In the genomic region with DNA sequence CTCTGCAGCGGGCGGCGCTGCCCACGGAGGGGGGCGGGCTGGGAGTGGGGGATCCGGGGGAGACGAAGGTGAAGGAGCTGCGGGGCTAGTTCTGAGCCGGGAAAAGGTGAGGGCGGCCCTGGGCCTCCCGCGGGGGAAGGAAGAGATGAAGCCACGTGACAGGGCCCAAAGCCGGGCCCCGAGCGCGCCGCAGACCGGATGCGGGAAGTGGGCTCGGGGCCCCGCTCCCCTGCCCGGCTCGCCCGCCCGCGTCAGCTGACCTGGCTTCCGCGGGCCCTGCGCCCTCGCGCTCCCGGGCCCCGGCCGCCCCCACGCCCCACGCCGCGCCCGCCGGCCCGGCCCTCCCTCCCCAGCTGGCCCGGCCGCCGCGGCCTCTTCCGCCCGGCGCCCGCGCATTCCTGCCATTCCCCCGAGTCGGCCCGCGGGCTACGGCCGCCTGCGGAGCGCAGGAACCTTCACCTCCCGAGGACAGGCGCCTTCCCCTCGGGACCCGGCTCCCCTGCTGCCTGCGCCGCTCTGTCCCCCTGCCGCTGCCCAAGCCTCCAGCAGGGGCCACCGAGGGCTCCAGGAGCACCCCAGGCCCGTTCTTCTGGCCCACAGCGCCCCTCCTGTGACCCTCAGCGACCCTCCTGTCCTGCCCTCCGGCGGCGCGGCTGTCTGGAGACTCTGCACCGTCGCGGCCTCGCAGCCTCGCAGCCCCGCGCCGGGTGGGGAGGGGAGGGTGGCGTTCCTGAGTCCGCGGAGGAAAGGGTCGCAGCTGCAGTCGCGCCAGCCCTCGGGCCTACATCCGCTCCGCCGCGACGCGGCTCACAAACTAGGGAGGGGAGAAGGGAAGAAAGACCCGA, we compare ENCODE assay signal across 9 cellular contexts. TPM values are rescaled to one million over a fixed set of nuclear protein-coding genes. Genes with fewer than 3 reads are reported as not detected.
DNase-seq lines count a peak whose midpoint lies in the region; ATAC-seq, FAIRE-seq and TF ChIP-seq lines count a peak whose summit lies in the region.
"Had no signal": no experiment of that assay in that cellular context is flagged by ENCODE, and none has a peak within 500 bp of the region (broad histone marks: within the 10 kb centered on the region; RNA-seq: fewer than 3 reads in every experiment).

No MANE protein-coding gene starts in this region.

- peak overlapping the region; percentile 7 for H4K5ac ChIP-seq in H1 (ENCODE audit: insufficient read length, low read depth, low read length)

- H2BK12ac ChIP-seq in H1 (ENCODE audit: low read depth, low read length) (0 out of 2 replicates have a peak overlapping the region, but pooled peaks have one; percentile 41), mesenchymal stem cell (ENCODE audit: low read length in 2 of 2) (peak overlapping the region; percentile 92)

- no peak overlapping the region for H3K56ac ChIP-seq in H1 (replicated peaks; ENCODE audit: insufficient read length, low read depth, low read length)

- H3K9me3 ChIP-seq in H1 (ENCODE audit: insufficient read depth in 2 of 2, low read depth in 1 of 2, low read length in 1 of 2) (no peaks in the 10 kb centered on the region), mesenchymal stem cell (ENCODE audit: control insufficient read depth, low read length) (no peaks in the 10 kb centered on the region)

- no peak overlapping the region for H3K14ac ChIP-seq in H1 (ENCODE audit: insufficient read length)
- H3K14ac ChIP-seq in mesenchymal stem cell (ENCODE audit: low read length in 2 of 2): peak overlapping the region; percentile 70 to 94

- no peak overlapping the region for H2AK5ac ChIP-seq in H1 (ENCODE audit: low read depth, low read length)
- H2AK5ac ChIP-seq in mesenchymal stem cell (ENCODE audit: low read length, severe bottlenecking): peak overlapping the region; percentile 70

- no peaks in the 10 kb centered on the region for H3K79me2 ChIP-seq in H1 (ENCODE audit: control insufficient read depth in 1 of 2, insufficient read depth in 2 of 2, low read length in 2 of 2)

- H3K27ac ChIP-seq in H1 (ENCODE audit: low read depth, low read length): no peak overlapping the region; the same call in 1 of the 2 replicates
- H3K27ac ChIP-seq in mesenchymal stem cell (ENCODE audit: low read length, poor library complexity, severe bottlenecking): no peak overlapping the region
- H3K27ac ChIP-seq: C4-2B had no signal

- peak overlapping the region; percentile 81; the same call in 1 of the 2 replicates for H2BK5ac ChIP-seq in H1 (ENCODE audit: low read depth, low read length)
- peak overlapping the region; percentile 1 for H2BK5ac ChIP-seq in mesenchymal stem cell (ENCODE audit: low read depth, low read length, poor library complexity, severe bottlenecking)

- 0% methylated on average over 6 of the region's 96 CpGs; no CpG with 5 or more reads in 1 of the 2 experiments for WGBS in H1 (ENCODE audit: extremely low coverage in 1 of 2, insufficient coverage in 1 of 2, insufficient read length in 1 of 2, insufficient replicate concordance in 2 of 2, low coverage in 1 of 2, low lambda C conversion rate in 2 of 2, missing lambda C conversion rate in 1 of 2), 2 experiments
- WGBS in mesenchymal stem cell: 7% methylated on average over 51 of the region's 96 CpGs

- no peaks in the 10 kb centered on the region for H4K20me1 ChIP-seq in H1 (replicated peaks in 1 of 2; ENCODE audit: control insufficient read depth in 1 of 2, insufficient read depth in 2 of 2, low read length in 2 of 2)

- H3K4me1 ChIP-seq in H1 (replicated peaks in 1 of 4; ENCODE audit: control insufficient read depth in 3 of 4, insufficient read depth in 4 of 4, low read length in 3 of 4) (peaks cover 0 to 8% (median 3%) of the 10 kb centered on the region in 4 experiments; a peak in 4 of 7 replicates), mesenchymal stem cell (ENCODE audit: control insufficient read depth, insufficient read depth, low read depth, low read length) (peaks cover 16% of the 10 kb centered on the region)

- POLR2A ChIA-PET in H1 (lab: Charles Lee; ENCODE audit: partially characterized antibody): interaction anchor here (0.7 to 3.4 kb wide), 9 partner anchors 10 to 165 kb away, joined by 3 to 18 read pairs (median 3); a partner anchor contains a TSS

- H2BK120ac ChIP-seq in H1 (replicated peaks; ENCODE audit: low read depth, low read length): no peak overlapping the region
- peak overlapping the region; percentile 98 for H2BK120ac ChIP-seq in mesenchymal stem cell (ENCODE audit: low read depth, low read length)

- CTCF ChIA-PET in H1 (lab: Charles Lee; ENCODE audit: partially characterized antibody): interaction anchor here (0.9 to 1.3 kb wide), 4 partner anchors 10 to 172 kb away, joined by 3 read pairs; no protein-coding TSS in a partner anchor

- H3K18ac ChIP-seq in H1 (ENCODE audit: extremely low read depth, low read length) (peak overlapping the region; percentile 96), mesenchymal stem cell (ENCODE audit: low read depth in 1 of 2, low read length in 2 of 2) (peak overlapping the region; percentile 93 to 100)

- H3K79me1 ChIP-seq in H1 (ENCODE audit: low read depth, low read length): no peaks in the 10 kb centered on the region
- H3K79me1 ChIP-seq in mesenchymal stem cell (replicated peaks; ENCODE audit: low read length, poor library complexity, severe bottlenecking): no peaks in the 10 kb centered on the region

- DNase-seq in NCI-H1436 (lab: John Stamatoyannopoulos, UW) (peak; percentile 44), NCI-H1436 treated with DMSO at 0.1 percent for 48 hours (lab: John Stamatoyannopoulos, UW) (no peak), NCI-H345 (lab: John Stamatoyannopoulos, UW) (peak; percentile 59), H1 (ENCODE audit: low read depth in 1 of 2, low spot score in 2 of 2) (peak in 1 of 2 experiments; percentile 78), mesenchymal stem cell (peak; percentile 62)
- peak; percentile 87 for DNase-seq in activated CD8-positive, alpha-beta memory T cell treated with anti-CD3 and anti-CD28 coated beads for 24 hours
- peak; percentile 47 for DNase-seq in stimulated activated CD8-positive, alpha-beta memory T cell treated with anti-CD3 and anti-CD28 coated beads, Interleukin-15, amount 100 ng/mL, for 24 hours (ENCODE audit: low read depth)

- peak overlapping the region; percentile 89 for H4K8ac ChIP-seq in H1 (ENCODE audit: extremely low read depth, insufficient read depth, low read length)
- H4K8ac ChIP-seq in mesenchymal stem cell (ENCODE audit: low read length): peak overlapping the region; percentile 100

- peaks cover 7% of the 10 kb centered on the region; the same call in 1 of the 2 replicates for H3K23me2 ChIP-seq in H1 (ENCODE audit: low read depth, low read length)

- H3K4me3 ChIP-seq in H1 (ENCODE audit: extremely low read depth in 1 of 4, insufficient read depth in 2 of 4, low read depth in 3 of 4, low read length in 4 of 4) (peak overlapping the region; percentile 42 to 63 (median 51)), mesenchymal stem cell (ENCODE audit: insufficient read depth in 1 of 2, low read depth in 1 of 2, low read length in 2 of 2) (peak overlapping the region; percentile 55 to 70)

- no peak for TF ChIP-seq EP300 in H1 (IDR thresholded peaks at IDR 0.05; ENCODE audit: borderline replicate concordance in 1 of 2, low read depth in 2 of 2, low read length in 2 of 2)

- FAIRE-seq in H1 (lab: Jason Lieb, UNC): no peak

- H3K36me3 ChIP-seq in H1 (ENCODE audit: control insufficient read depth in 2 of 4, insufficient read depth in 4 of 4, low read length in 3 of 4) (no peaks in the 10 kb centered on the region), mesenchymal stem cell (ENCODE audit: control insufficient read depth in 1 of 2, insufficient read depth in 2 of 2, low read depth in 1 of 2, low read length in 2 of 2) (no peaks in the 10 kb centered on the region)

- H2BK15ac ChIP-seq in H1 (ENCODE audit: low read length): peak overlapping the region; percentile 10; the same call in 1 of the 2 replicates
- peak overlapping the region; percentile 97 for H2BK15ac ChIP-seq in mesenchymal stem cell (ENCODE audit: low read depth, poor library complexity, severe bottlenecking)

- H3K4me2 ChIP-seq in H1 (ENCODE audit: insufficient read depth in 1 of 2, low read depth in 2 of 2, low read length in 2 of 2) (peak overlapping the region; percentile 70 to 88), mesenchymal stem cell (ENCODE audit: low read length, poor library complexity, severe bottlenecking) (peak overlapping the region; percentile 60)

- H3K23ac ChIP-seq in H1 (ENCODE audit: insufficient read length) (no peak overlapping the region), mesenchymal stem cell (ENCODE audit: low read length in 2 of 2) (peak overlapping the region in 1 of 2 experiments; percentile 1)

- TF ChIP-seq POLR2A in H1 (IDR thresholded peaks at IDR 0.05; ENCODE audit: control extremely low read depth in 1 of 2, low read depth in 2 of 2, low read length in 2 of 2): peak; percentile 51 to 71

- ATAC-seq in HG02759 (IDR thresholded peaks at IDR 0.05; ENCODE audit: unreplicated experiment): peak; percentile 79

- H3K27me3 ChIP-seq in H1 (replicated peaks in 1 of 4; ENCODE audit: control insufficient read depth in 3 of 4, extremely low read depth in 1 of 4, insufficient read depth in 3 of 4, low read length in 3 of 4): no peaks in the 10 kb centered on the region; a peak in 5 of 7 replicates
- no peaks in the 10 kb centered on the region for H3K27me3 ChIP-seq in mesenchymal stem cell (ENCODE audit: control insufficient read depth in 1 of 2, insufficient read depth in 1 of 2, low read length in 2 of 2)

- peak overlapping the region; percentile 13 to 67 (median 60); a peak in 6 of 7 replicates for H3K9ac ChIP-seq in H1 (replicated peaks in 1 of 4; ENCODE audit: extremely low read depth in 1 of 4, low read depth in 3 of 4, low read length in 3 of 4)
- peak overlapping the region; percentile 85 for H3K9ac ChIP-seq in mesenchymal stem cell (ENCODE audit: low read length)

- H4K91ac ChIP-seq in H1 (replicated peaks; ENCODE audit: insufficient read length, low read length) (peak overlapping the region; percentile 8), mesenchymal stem cell (ENCODE audit: low read length) (peak overlapping the region; percentile 98)

- no peak overlapping the region for H2BK20ac ChIP-seq in H1 (ENCODE audit: low read length)

- TF ChIP-seq RAD21 in H1 (IDR thresholded peaks at IDR 0.05 in 1 of 2, conservative IDR thresholded peaks at IDR 0.05 in 1 of 2; ENCODE audit: low read depth in 2 of 2, low read length in 2 of 2): peak; percentile 30 to 56; a peak in 3 of 4 replicates

- H2AFZ ChIP-seq in H1 (ENCODE audit: low read length): peak overlapping the region; percentile 88
- H2AFZ ChIP-seq in mesenchymal stem cell (ENCODE audit: low read depth, low read length): peak overlapping the region; percentile 90

- H3K4ac ChIP-seq in H1 (replicated peaks; ENCODE audit: insufficient read length, low read depth, low read length): no peak overlapping the region
- peak overlapping the region; percentile 75 to 98 for H3K4ac ChIP-seq in mesenchymal stem cell (ENCODE audit: low read depth in 1 of 2, low read length in 2 of 2)

- peak; percentile 38 to 72 (median 49) for TF ChIP-seq CTCF in H1 (IDR thresholded peaks at IDR 0.05; ENCODE audit: control extremely low read depth in 1 of 3, insufficient read depth in 1 of 3, low read depth in 1 of 3, low read length in 3 of 3)

RNA-seq across cellular contexts. Expression of a gene that starts 20.4 kb away (rescaled TPM):
- not detected in 2 replicates for total RNA-seq in H1 (2021; fragmentation: NEBNext Ultra II Directional; extraction: Animal tissue kit (Norgen Biotek cat#: 25700))
- polyA plus RNA-seq in H1 (2011; rRNA removed): 1.4 and 1.5 TPM in 2 replicates
- 1.1 TPM for polyA plus RNA-seq in H1 (2011; cell fraction: cytosol; rRNA removed)
- 1.2 TPM for polyA plus RNA-seq in H1 (2011; cell fraction: nucleus; rRNA removed)
- polyA plus RNA-seq in H1 (2012, experiment 1 of 2): 0.67 to 1.2 TPM (median 1.0 TPM) in 3 of 4 replicates, not detected in the other
- polyA plus RNA-seq in H1 (2012, experiment 2 of 2): 0.98 TPM
- 0.12 TPM for polyA plus RNA-seq in H1 (2013, experiment 1 of 2)
- polyA plus RNA-seq in H1 (2013, experiment 2 of 2): 0.29 TPM
- 0.25 and 1.1 TPM in 2 replicates for polyA minus RNA-seq in H1 (2011; rRNA and poly(A)+ RNA removed)
- not detected for polyA minus RNA-seq in H1 (2011; cell fraction: cytosol; rRNA and poly(A)+ RNA removed)
- not detected for polyA minus RNA-seq in H1 (2011; cell fraction: nucleus; rRNA and poly(A)+ RNA removed)
- polyA plus RNA-seq in mesenchymal stem cell (2013, experiment 1 of 2): 0.46 TPM
- 0.47 TPM for polyA plus RNA-seq in mesenchymal stem cell (2013, experiment 2 of 2)
